In the genomic region with DNA sequence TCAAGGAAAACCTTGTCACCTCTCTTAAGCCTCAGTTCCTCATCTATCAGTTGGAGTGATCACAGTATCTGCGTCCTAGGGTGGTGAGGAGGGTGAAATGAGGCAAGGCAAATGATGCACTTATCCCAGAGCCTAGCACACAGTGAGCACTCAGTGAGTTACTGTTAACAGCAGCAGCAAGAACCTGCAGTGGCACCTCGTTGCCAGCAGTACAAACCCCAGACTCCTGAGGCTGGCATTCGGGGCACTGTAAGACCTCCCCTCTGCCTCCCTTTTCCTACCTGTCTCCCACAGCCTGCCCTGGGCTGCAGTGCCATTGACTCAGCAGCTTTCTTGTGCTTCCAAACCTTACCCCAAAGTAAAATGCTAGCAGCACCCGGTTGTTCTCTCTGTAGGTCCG, we compare ENCODE assay signal across 3 cellular contexts.
TF ChIP-seq lines count a peak whose summit lies in the region.

No MANE protein-coding gene starts in this region.

TF ChIP-seq in GM23338, 12 proteins besides CTCF, POLR2A, EP300 and RAD21 (continued from another document and continues in another):
- TF ChIP-seq, protein P1, sequence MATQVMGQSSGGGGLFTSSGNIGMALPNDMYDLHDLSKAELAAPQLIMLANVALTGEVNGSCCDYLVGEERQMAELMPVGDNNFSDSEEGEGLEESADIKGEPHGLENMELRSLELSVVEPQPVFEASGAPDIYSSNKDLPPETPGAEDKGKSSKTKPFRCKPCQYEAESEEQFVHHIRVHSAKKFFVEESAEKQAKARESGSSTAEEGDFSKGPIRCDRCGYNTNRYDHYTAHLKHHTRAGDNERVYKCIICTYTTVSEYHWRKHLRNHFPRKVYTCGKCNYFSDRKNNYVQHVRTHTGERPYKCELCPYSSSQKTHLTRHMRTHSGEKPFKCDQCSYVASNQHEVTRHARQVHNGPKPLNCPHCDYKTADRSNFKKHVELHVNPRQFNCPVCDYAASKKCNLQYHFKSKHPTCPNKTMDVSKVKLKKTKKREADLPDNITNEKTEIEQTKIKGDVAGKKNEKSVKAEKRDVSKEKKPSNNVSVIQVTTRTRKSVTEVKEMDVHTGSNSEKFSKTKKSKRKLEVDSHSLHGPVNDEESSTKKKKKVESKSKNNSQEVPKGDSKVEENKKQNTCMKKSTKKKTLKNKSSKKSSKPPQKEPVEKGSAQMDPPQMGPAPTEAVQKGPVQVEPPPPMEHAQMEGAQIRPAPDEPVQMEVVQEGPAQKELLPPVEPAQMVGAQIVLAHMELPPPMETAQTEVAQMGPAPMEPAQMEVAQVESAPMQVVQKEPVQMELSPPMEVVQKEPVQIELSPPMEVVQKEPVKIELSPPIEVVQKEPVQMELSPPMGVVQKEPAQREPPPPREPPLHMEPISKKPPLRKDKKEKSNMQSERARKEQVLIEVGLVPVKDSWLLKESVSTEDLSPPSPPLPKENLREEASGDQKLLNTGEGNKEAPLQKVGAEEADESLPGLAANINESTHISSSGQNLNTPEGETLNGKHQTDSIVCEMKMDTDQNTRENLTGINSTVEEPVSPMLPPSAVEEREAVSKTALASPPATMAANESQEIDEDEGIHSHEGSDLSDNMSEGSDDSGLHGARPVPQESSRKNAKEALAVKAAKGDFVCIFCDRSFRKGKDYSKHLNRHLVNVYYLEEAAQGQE (IDR thresholded peaks at IDR 0.05; ENCODE audit: unreplicated experiment) = no peak
- no peak for TF ChIP-seq EZH2 (IDR thresholded peaks at IDR 0.05; ENCODE audit: low read depth, unreplicated experiment)
- TF ChIP-seq, protein P2, sequence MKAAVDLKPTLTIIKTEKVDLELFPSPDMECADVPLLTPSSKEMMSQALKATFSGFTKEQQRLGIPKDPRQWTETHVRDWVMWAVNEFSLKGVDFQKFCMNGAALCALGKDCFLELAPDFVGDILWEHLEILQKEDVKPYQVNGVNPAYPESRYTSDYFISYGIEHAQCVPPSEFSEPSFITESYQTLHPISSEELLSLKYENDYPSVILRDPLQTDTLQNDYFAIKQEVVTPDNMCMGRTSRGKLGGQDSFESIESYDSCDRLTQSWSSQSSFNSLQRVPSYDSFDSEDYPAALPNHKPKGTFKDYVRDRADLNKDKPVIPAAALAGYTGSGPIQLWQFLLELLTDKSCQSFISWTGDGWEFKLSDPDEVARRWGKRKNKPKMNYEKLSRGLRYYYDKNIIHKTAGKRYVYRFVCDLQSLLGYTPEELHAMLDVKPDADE (IDR thresholded peaks at IDR 0.05) = no peak
- TF ChIP-seq CREB1 (CRISPR knock-in tag; IDR thresholded peaks at IDR 0.05; ENCODE audit: low read depth) = no peak
- TF ChIP-seq POLR2AphosphoS5 (IDR thresholded peaks at IDR 0.05; ENCODE audit: low read depth) = no peak
- no peak for TF ChIP-seq ZNF114 (CRISPR knock-in tag; IDR thresholded peaks at IDR 0.05)
- no peak for TF ChIP-seq ZNF331 (CRISPR knock-in tag; IDR thresholded peaks at IDR 0.05; ENCODE audit: low read depth)
- no peak for TF ChIP-seq NANOG (IDR thresholded peaks at IDR 0.05; ENCODE audit: borderline replicate concordance)
- TF ChIP-seq JUNB (IDR thresholded peaks at IDR 0.05; ENCODE audit: unreplicated experiment) = no peak
- no peak for TF ChIP-seq EZH2phosphoT487 (IDR thresholded peaks at IDR 0.05; ENCODE audit: unreplicated experiment)

TF ChIP-seq in HCT116, 20 proteins besides CTCF, POLR2A, EP300 and RAD21 (continued from another document):
- TF ChIP-seq, protein P3, sequence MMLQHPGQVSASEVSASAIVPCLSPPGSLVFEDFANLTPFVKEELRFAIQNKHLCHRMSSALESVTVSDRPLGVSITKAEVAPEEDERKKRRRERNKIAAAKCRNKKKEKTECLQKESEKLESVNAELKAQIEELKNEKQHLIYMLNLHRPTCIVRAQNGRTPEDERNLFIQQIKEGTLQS (IDR thresholded peaks at IDR 0.05) = no peak
- TF ChIP-seq EGR1 (IDR thresholded peaks at IDR 0.05; ENCODE audit: low read depth) (no peak), TCF7L2 (IDR thresholded peaks at IDR 0.05; ENCODE audit: borderline replicate concordance, extremely low read depth, insufficient read depth, insufficient read length) (no peak), SIN3A (IDR thresholded peaks at IDR 0.05; ENCODE audit: low read depth) (no peak)
- TF ChIP-seq, protein P4, sequence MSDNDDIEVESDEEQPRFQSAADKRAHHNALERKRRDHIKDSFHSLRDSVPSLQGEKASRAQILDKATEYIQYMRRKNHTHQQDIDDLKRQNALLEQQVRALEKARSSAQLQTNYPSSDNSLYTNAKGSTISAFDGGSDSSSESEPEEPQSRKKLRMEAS (IDR thresholded peaks at IDR 0.05) = no peak

TF ChIP-seq in WTC11, 78 proteins besides CTCF, POLR2A, EP300 and RAD21 (continued from another document):
- TF ChIP-seq, protein P5, sequence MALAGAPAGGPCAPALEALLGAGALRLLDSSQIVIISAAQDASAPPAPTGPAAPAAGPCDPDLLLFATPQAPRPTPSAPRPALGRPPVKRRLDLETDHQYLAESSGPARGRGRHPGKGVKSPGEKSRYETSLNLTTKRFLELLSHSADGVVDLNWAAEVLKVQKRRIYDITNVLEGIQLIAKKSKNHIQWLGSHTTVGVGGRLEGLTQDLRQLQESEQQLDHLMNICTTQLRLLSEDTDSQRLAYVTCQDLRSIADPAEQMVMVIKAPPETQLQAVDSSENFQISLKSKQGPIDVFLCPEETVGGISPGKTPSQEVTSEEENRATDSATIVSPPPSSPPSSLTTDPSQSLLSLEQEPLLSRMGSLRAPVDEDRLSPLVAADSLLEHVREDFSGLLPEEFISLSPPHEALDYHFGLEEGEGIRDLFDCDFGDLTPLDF (CRISPR knock-in tag; IDR thresholded peaks at IDR 0.05) = no peak
- no peak for TF ChIP-seq ESRRA (CRISPR knock-in tag; IDR thresholded peaks at IDR 0.05; ENCODE audit: borderline replicate concordance)
- TF ChIP-seq, protein P6, sequence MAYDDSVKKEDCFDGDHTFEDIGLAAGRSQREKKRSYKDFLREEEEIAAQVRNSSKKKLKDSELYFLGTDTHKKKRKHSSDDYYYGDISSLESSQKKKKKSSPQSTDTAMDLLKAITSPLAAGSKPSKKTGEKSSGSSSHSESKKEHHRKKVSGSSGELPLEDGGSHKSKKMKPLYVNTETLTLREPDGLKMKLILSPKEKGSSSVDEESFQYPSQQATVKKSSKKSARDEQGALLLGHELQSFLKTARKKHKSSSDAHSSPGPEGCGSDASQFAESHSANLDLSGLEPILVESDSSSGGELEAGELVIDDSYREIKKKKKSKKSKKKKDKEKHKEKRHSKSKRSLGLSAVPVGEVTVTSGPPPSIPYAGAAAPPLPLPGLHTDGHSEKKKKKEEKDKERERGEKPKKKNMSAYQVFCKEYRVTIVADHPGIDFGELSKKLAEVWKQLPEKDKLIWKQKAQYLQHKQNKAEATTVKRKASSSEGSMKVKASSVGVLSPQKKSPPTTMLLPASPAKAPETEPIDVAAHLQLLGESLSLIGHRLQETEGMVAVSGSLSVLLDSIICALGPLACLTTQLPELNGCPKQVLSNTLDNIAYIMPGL (CRISPR knock-in tag; IDR thresholded peaks at IDR 0.05) = no peak
- TF ChIP-seq GABPB1 (CRISPR knock-in tag; IDR thresholded peaks at IDR 0.05) = no peak
- TF ChIP-seq, protein P3 (CRISPR knock-in tag; conservative IDR thresholded peaks at IDR 0.05) = no peak
- no peak for TF ChIP-seq ZNF121 (CRISPR knock-in tag; IDR thresholded peaks at IDR 0.05)
- TF ChIP-seq, protein P7, sequence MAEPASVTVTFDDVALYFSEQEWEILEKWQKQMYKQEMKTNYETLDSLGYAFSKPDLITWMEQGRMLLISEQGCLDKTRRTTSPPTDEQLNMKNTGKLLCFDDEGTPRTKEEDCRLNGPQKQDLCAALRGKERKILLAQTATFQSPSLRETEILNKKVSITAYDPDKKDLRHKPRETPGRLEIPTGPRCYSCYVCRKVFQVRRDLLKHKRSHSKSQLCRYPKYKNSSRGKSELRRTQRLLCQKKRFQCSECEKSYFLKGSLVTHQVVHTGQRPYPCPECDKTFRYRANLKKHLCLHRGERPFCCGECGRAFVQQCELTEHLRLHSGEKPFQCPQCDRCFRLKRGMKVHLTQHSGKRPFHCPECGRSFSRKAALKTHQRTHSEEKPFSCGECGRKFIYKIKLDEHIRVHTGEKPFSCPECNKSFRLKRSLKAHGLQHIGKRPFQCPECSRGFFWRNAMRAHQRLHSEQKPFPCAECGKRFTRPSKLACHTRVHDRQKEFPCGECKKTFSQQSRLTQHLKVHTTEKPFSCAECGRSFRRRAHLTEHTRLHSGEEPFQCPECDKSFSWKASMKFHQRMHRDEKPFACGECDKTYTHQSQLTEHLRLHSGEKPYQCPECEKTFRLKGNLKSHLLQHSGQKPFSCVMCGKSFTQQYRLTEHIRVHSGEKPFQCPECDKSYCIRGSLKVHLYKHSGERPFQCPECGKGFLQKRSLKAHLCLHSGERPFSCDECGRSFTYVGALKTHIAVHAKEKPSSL (CRISPR knock-in tag; conservative IDR thresholded peaks at IDR 0.05) = no peak
- TF ChIP-seq, protein P4 (CRISPR knock-in tag; IDR thresholded peaks at IDR 0.05) = no peak
- TF ChIP-seq NR1H2 (CRISPR knock-in tag; IDR thresholded peaks at IDR 0.05) = no peak
- TF ChIP-seq, protein P8, sequence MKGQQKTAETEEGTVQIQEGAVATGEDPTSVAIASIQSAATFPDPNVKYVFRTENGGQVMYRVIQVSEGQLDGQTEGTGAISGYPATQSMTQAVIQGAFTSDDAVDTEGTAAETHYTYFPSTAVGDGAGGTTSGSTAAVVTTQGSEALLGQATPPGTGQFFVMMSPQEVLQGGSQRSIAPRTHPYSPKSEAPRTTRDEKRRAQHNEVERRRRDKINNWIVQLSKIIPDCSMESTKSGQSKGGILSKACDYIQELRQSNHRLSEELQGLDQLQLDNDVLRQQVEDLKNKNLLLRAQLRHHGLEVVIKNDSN (CRISPR knock-in tag; IDR thresholded peaks at IDR 0.05) = no peak
TF ChIP-seq in WTC11: peak in this region for 0.
